8 cellular contexts compared by ENCODE assay signal in the genomic region with DNA sequence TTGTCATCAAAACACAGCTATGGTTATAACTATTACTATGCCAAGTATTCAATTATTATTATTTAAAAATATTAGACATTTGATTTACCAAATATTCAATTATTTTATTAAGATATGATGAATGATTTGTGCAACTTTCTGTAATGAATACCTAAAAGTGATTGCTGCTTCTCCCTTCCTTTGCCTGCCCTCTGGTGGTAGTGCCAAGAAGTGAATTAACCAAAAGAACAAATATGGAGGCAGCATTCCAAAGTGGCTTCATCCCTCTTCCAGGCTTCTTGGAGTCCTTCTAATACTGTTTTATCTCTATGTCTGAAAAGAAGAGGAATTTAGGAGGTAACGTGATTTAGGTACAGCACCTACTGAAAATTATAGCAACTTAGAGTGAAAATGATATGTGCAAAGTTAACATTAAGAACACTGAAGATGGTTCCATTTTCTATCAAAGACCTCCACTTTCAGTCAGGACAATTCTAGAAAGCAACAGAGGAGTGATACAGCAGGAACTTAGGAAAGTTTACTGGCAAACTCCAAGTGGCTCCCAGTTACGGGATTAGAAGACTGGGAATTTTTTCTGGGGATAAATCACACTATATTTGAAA. TPM values are rescaled to one million over a fixed set of nuclear protein-coding genes. Genes with fewer than 3 reads are reported as not detected.
DNase-seq lines count a peak whose midpoint lies in the region; ATAC-seq, FAIRE-seq and TF ChIP-seq lines count a peak whose summit lies in the region.

No MANE protein-coding gene starts in this region.

- POLR2A ChIA-PET in HepG2 (lab: Yijun Ruan, JAX), result no interaction called here

- TF ChIP-seq CTCF in astrocyte of the cerebellum (IDR thresholded peaks at IDR 0.05; ENCODE audit: low read depth, low read length, missing control alignments) (peak; percentile 79), HepG2 (CRISPR knock-in tag; IDR thresholded peaks at IDR 0.05) (peak; percentile 59)

- intact Hi-C loops in HepG2 (cut with micrococcal nuclease; ENCODE audit: unreplicated experiment), result loop anchor here (10.0 kb wide), 1 partner anchor 1084 kb away; a partner anchor contains a TSS

- TF ChIP-seq POLR2A in HepG2 (IDR thresholded peaks at IDR 0.05; ENCODE audit: insufficient read depth in 1 of 2, low read depth in 2 of 2, low read length in 2 of 2), result no peak

- no peak overlapping the region for H2AFZ ChIP-seq in HepG2 (ENCODE audit: low read length)

- peaks cover 8% of the 10 kb centered on the region; the same call in 1 of the 2 replicates for H3K4me1 ChIP-seq in HepG2 (ENCODE audit: insufficient read depth, low read length)

- H3K79me2 ChIP-seq in HepG2 (ENCODE audit: insufficient read depth, low read length), result no peaks in the 10 kb centered on the region

- no peaks in the 10 kb centered on the region for H3K36me3 ChIP-seq in HepG2 (replicated peaks in 1 of 2; ENCODE audit: control insufficient read depth in 1 of 2, insufficient read depth in 2 of 2, low read length in 2 of 2)

- H3K27me3 ChIP-seq in HepG2 (ENCODE audit: control insufficient read depth in 1 of 2, insufficient read depth in 2 of 2, low read length in 2 of 2), result no peaks in the 10 kb centered on the region

- no peak overlapping the region for H3K27ac ChIP-seq in HepG2 (ENCODE audit: extremely low read length, insufficient read depth, low read length)

- TF ChIP-seq RAD21 in HepG2 (CRISPR knock-in tag; IDR thresholded peaks at IDR 0.05), result no peak

- TF ChIP-seq EP300 in HepG2 (IDR thresholded peaks at IDR 0.05; ENCODE audit: low read depth in 2 of 2, low read length in 2 of 2) (no peak), HepG2 (CRISPR knock-in tag; IDR thresholded peaks at IDR 0.05; ENCODE audit: borderline replicate concordance) (no peak)

- H3K9me3 ChIP-seq in HepG2 (ENCODE audit: low read length), result no peaks in the 10 kb centered on the region

- H3K4me2 ChIP-seq in HepG2 (ENCODE audit: low read depth, low read length), result no peak overlapping the region

- whole genome bisulfite sequencing in HepG2 (ENCODE audit: low lambda C conversion rate), result 2% methylated on average over 2 of the region's 2 CpGs

- CTCF ChIA-PET in HepG2 (lab: Yijun Ruan, JAX; ENCODE audit: low intra/inter-chr PET ratio, low total read pairs), result interaction anchor here (1.4 to 5.5 kb wide), 3 partner anchors 174 to 520 kb away, joined by 6 to 100 read pairs (median 6); no protein-coding TSS in a partner anchor

- in situ Hi-C loops in astrocyte of the cerebellum (cut with HindIII; ENCODE audit: low sequenced_read_pairs) (loop anchor here (10.0 to 25.0 kb wide), 2 partner anchors 174 to 482 kb away; no protein-coding TSS in a partner anchor), HepG2 (cut with HindIII; ENCODE audit: extremely low pct_ligation_motif_present, low pct_unique_long_range_greater_than_20kb) (loop anchor here (5.0 to 10.0 kb wide), 3 partner anchors 174 to 1104 kb away; no protein-coding TSS in a partner anchor)

- no peaks in the 10 kb centered on the region for H4K20me1 ChIP-seq in HepG2 (ENCODE audit: insufficient read depth, low read length)

- ATAC-seq in HepG2, result no peak

- peak; percentile 16 for DNase-seq in activated CD8-positive, alpha-beta memory T cell treated with anti-CD3 and anti-CD28 coated beads, Interleukin-2, amount 50 U/mL, for 4 hours
- no peak for DNase-seq in activated CD8-positive, alpha-beta memory T cell treated with anti-CD3 and anti-CD28 coated beads, Interleukin-2, amount 50 U/mL, for 48 hours
- DNase-seq in LoVo (ENCODE audit: low spot score) (peak; percentile 37), astrocyte of the cerebellum (ENCODE audit: low read depth) (no peak), HepG2 (ENCODE audit: low spot score) (peak; percentile 12), NCI-H774 (lab: John Stamatoyannopoulos, UW) (no peak), GDM1 (lab: John Stamatoyannopoulos, UW) (no peak), NCI-H2029 (lab: John Stamatoyannopoulos, UW) (no peak)

- H3K9ac ChIP-seq in HepG2 (ENCODE audit: insufficient read depth, low read depth, low read length), result no peak overlapping the region

- H3K4me3 ChIP-seq in astrocyte of the cerebellum (ENCODE audit: low read depth, low read length) (no peak overlapping the region), HepG2 (replicated peaks in 1 of 3; ENCODE audit: insufficient read depth in 1 of 3, low read depth in 2 of 3, low read length in 3 of 3) (no peak overlapping the region)

- no peak for FAIRE-seq in HepG2 (lab: Jason Lieb, UNC)

- BruUV-seq in HepG2 (replicated peaks; lab: Mats Ljungman, UMichigan), result no TSS peak

TF ChIP-seq in HepG2, 621 proteins besides CTCF, POLR2A, EP300 and RAD21:
- TF ChIP-seq RORA (CRISPR knock-in tag; IDR thresholded peaks at IDR 0.05), result no peak
- no peak for TF ChIP-seq CENPX (CRISPR knock-in tag; IDR thresholded peaks at IDR 0.05)
- TF ChIP-seq, protein P1, sequence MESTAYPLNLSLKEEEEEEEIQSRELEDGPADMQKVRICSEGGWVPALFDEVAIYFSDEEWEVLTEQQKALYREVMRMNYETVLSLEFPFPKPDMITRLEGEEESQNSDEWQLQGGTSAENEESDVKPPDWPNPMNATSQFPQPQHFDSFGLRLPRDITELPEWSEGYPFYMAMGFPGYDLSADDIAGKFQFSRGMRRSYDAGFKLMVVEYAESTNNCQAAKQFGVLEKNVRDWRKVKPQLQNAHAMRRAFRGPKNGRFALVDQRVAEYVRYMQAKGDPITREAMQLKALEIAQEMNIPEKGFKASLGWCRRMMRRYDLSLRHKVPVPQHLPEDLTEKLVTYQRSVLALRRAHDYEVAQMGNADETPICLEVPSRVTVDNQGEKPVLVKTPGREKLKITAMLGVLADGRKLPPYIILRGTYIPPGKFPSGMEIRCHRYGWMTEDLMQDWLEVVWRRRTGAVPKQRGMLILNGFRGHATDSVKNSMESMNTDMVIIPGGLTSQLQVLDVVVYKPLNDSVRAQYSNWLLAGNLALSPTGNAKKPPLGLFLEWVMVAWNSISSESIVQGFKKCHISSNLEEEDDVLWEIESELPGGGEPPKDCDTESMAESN (CRISPR knock-in tag; conservative IDR thresholded peaks at IDR 0.05), result no peak
- TF ChIP-seq PHF21A (CRISPR knock-in tag; IDR thresholded peaks at IDR 0.05), result no peak
- no peak for TF ChIP-seq FOXP1 (IDR thresholded peaks at IDR 0.05)
- no peak for TF ChIP-seq FOXP1 (CRISPR knock-in tag; IDR thresholded peaks at IDR 0.05)
- peak; percentile 39 for TF ChIP-seq YY1 (IDR thresholded peaks at IDR 0.05; ENCODE audit: insufficient read depth, insufficient replicate concordance, low read depth, low read length)
- no peak for TF ChIP-seq ZNF138 (CRISPR knock-in tag; IDR thresholded peaks at IDR 0.05; ENCODE audit: low read depth)
- TF ChIP-seq SMC3 (IDR thresholded peaks at IDR 0.05; ENCODE audit: low read length), result peak; percentile 64
- TF ChIP-seq TGIF2 (CRISPR knock-in tag; IDR thresholded peaks at IDR 0.05), result no peak
- TF ChIP-seq ZSCAN31 (CRISPR knock-in tag; IDR thresholded peaks at IDR 0.05; ENCODE audit: low read depth), result no peak
- no peak for TF ChIP-seq HNRNPH1 (optimal IDR thresholded peaks at IDR 0.05; ENCODE audit: low read depth, low read length)
- peak; percentile 60 for TF ChIP-seq STAG1 (CRISPR knock-in tag; IDR thresholded peaks at IDR 0.05)
- peak; percentile 44; the same call in 1 of the 2 replicates for TF ChIP-seq ZNF644 (CRISPR knock-in tag; IDR thresholded peaks at IDR 0.05; ENCODE audit: low read depth)

RNA-seq across cellular contexts. Expression of a gene that starts 43.0 kb away (rescaled TPM):
- total RNA-seq in HepG2 (2016; rRNA removed; fragmentation: Illumina TruSeq; extraction: Trizol), result not detected in 2 replicates
- not detected in 2 replicates for total RNA-seq in HepG2 (2016; cell fraction: cytosol; rRNA removed; fragmentation: Illumina TruSeq; extraction: Trizol; ENCODE audit: low read depth)
- 0.02 TPM in 1 of 2 replicates, not detected in the other for total RNA-seq in HepG2 (2016; cell fraction: insoluble cytoplasmic fraction; rRNA removed; fragmentation: Illumina TruSeq; extraction: Trizol)
- total RNA-seq in HepG2 (2016; cell fraction: membrane; rRNA removed; fragmentation: Illumina TruSeq; extraction: Trizol), result not detected in 2 replicates
- total RNA-seq in HepG2 (2016; cell fraction: nucleus; rRNA removed; fragmentation: Illumina TruSeq; extraction: Trizol), result not detected in 2 replicates
- polyA plus RNA-seq in HepG2 (2011; rRNA removed), result not detected in 2 replicates
- polyA plus RNA-seq in HepG2 (2011; cell fraction: cytosol; rRNA removed), result not detected in 2 replicates
- not detected in 2 replicates for polyA plus RNA-seq in HepG2 (2011; cell fraction: nucleus; rRNA removed)
- not detected in 2 replicates for polyA plus RNA-seq in HepG2 (2012)
- polyA plus RNA-seq in HepG2 (2016; cell fraction: cytosol; fragmentation: Illumina TruSeq; extraction: Trizol; ENCODE audit: low read depth), result not detected in 2 replicates
- polyA plus RNA-seq in HepG2 (2016; cell fraction: insoluble cytoplasmic fraction; fragmentation: Illumina TruSeq; extraction: Trizol; ENCODE audit: low read depth), result not detected in 2 replicates
- not detected in 2 replicates for polyA plus RNA-seq in HepG2 (2016; cell fraction: membrane; fragmentation: Illumina TruSeq; extraction: Trizol; ENCODE audit: low read depth)
- polyA plus RNA-seq in HepG2 (2016; cell fraction: nucleus; fragmentation: Illumina TruSeq; extraction: Trizol; ENCODE audit: insufficient read depth, low read depth), result not detected in 2 replicates
- not detected in 2 replicates for polyA minus RNA-seq in HepG2 (2011; rRNA and poly(A)+ RNA removed; ENCODE audit: low replicate concordance)
- not detected in 2 replicates for polyA minus RNA-seq in HepG2 (2011; cell fraction: cytosol; rRNA and poly(A)+ RNA removed)
- not detected in 2 replicates for polyA minus RNA-seq in HepG2 (2011; cell fraction: nucleus; rRNA and poly(A)+ RNA removed)

Comparison
In these comparisons a context has a peak if more than half of its experiments do, and no peak if none do; other contexts are left out.
1. DNase-seq: peak in activated CD8-positive, alpha-beta memory T cell treated with anti-CD3 and anti-CD28 coated beads, Interleukin-2, amount 50 U/mL, for 4 hours (single experiment), LoVo (single experiment) and HepG2 (single experiment); none in activated CD8-positive, alpha-beta memory T cell treated with anti-CD3 and anti-CD28 coated beads, Interleukin-2, amount 50 U/mL, for 48 hours (single experiment), astrocyte of the cerebellum (single experiment), NCI-H774 (single experiment), GDM1 (single experiment) and NCI-H2029 (single experiment).